15 cellular contexts compared by ENCODE assay signal in genomic region chr16:11824362-11824761, GRCh38. TPM values are rescaled to one million over a fixed set of nuclear protein-coding genes. Genes with fewer than 3 reads are reported as not detected.
DNase-seq lines count a peak whose midpoint lies in the region; ATAC-seq and TF ChIP-seq lines count a peak whose summit lies in the region.
"Had no signal": no experiment of that assay in that cellular context is flagged by ENCODE, and none has a peak within 500 bp of the region (broad histone marks: within the 10 kb centered on the region; RNA-seq: fewer than 3 reads in every experiment).

No MANE protein-coding gene starts in this region.

- H3K4me1 Mint-ChIP-seq in activated CD8-positive, alpha-beta T cell treated with anti-CD3 and anti-CD28 coated beads, Interleukin-2, amount 10 ng/mL, durations not matched to agents 7 days and 5 days (ENCODE audit: low read depth): no peaks in the 10 kb centered on the region

- DNase-seq in HEK293T (ENCODE audit: extremely low spot score) (peak; percentile 25), SKM-1 (lab: John Stamatoyannopoulos, UW; ENCODE audit: unreplicated experiment) (peak; percentile 86), left lobe of liver (ENCODE audit: low spot score) (no peak), testis (peak; percentile 40), H7 (no peak), smooth muscle cell (lab: John Stamatoyannopoulos, UW; ENCODE audit: unreplicated experiment) (no peak)
- no peak for DNase-seq in activated CD8-positive, alpha-beta T cell treated with anti-CD3 and anti-CD28 coated beads, Interleukin-2, amount 10 ng/mL, durations not matched to agents 7 days and 5 days
- DNase-seq: activated naive CD4-positive, alpha-beta T cell; DMS153; hypothalamus; naive thymus-derived CD8-positive, alpha-beta T cell; stimulated activated CD4-positive, alpha-beta T cell treated with anti-CD3 and anti-CD28 coated beads, Interleukin-2, amount 100 ng/mL, for 24 hours had no signal

- H3K27ac ChIP-seq in testis: no peak overlapping the region
- H3K27ac ChIP-seq in smooth muscle cell (ENCODE audit: low read depth): no peak overlapping the region

- H3K4me3 ChIP-seq in testis (no peak overlapping the region), H7 (ENCODE audit: insufficient read depth, low read depth, low read length) (no peak overlapping the region), smooth muscle cell (no peak overlapping the region)
- H3K4me3 ChIP-seq: coronary artery had no signal

- TF ChIP-seq CTCF in testis (IDR thresholded peaks at IDR 0.05) (no peak), smooth muscle cell (IDR thresholded peaks at IDR 0.05; ENCODE audit: borderline replicate concordance, insufficient read depth, poor library complexity, severe bottlenecking) (no peak)

- POLR2A ChIA-PET in HEK293T (lab: Yijun Ruan, JAX): interaction anchor here (1.8 kb wide), 1 partner anchor 27 kb away, joined by 8 read pairs; the partner anchor contains the start of gene ZC3H7A
- POLR2A ChIA-PET in activated CD8-positive, alpha-beta T cell treated with anti-CD3 and anti-CD28 coated beads, Interleukin-2, amount 10 ng/mL, durations not matched to agents 7 days and 5 days (lab: Charles Lee): no interaction called here

- CTCF ChIA-PET in HEK293T (lab: Yijun Ruan, JAX): no interaction called here
- CTCF ChIA-PET in activated CD8-positive, alpha-beta T cell treated with anti-CD3 and anti-CD28 coated beads, Interleukin-2, amount 10 ng/mL, durations not matched to agents 7 days and 5 days (lab: Charles Lee): no interaction called here

- H3K27me3 ChIP-seq in testis (no peaks in the 10 kb centered on the region), H7 (ENCODE audit: control insufficient read depth, insufficient read depth, low read length) (no peaks in the 10 kb centered on the region), smooth muscle cell (ENCODE audit: low read depth) (no peaks in the 10 kb centered on the region)

- H3K4me2 ChIP-seq in smooth muscle cell: no peak overlapping the region

- peaks cover 2% of the 10 kb centered on the region for H3K27me3 Mint-ChIP-seq in activated CD8-positive, alpha-beta T cell treated with anti-CD3 and anti-CD28 coated beads, Interleukin-2, amount 10 ng/mL, durations not matched to agents 7 days and 5 days (ENCODE audit: low read depth)
- H3K27me3 Mint-ChIP-seq: naive thymus-derived CD8-positive, alpha-beta T cell had no signal

- H3K4me1 ChIP-seq in testis: peaks cover 5% of the 10 kb centered on the region
- H3K4me1 ChIP-seq in smooth muscle cell (ENCODE audit: low read depth): no peaks in the 10 kb centered on the region

- WGBS in testis, 2 donors: 23 to 31% methylated on average over 5 of the region's 5 CpGs
- 81% methylated on average over 5 of the region's 5 CpGs for WGBS in smooth muscle cell (ENCODE audit: low lambda C conversion rate)

- ATAC-seq in left lobe of liver (peak; percentile 84), HG02884 (IDR thresholded peaks at IDR 0.05; ENCODE audit: unreplicated experiment) (no peak)
- ATAC-seq in activated CD8-positive, alpha-beta T cell treated with anti-CD3 and anti-CD28 coated beads, Interleukin-2, amount 10 ng/mL, durations not matched to agents 7 days and 5 days: no peak
- ATAC-seq: naive thymus-derived CD8-positive, alpha-beta T cell; Panc1 had no signal

- H3K4me3 Mint-ChIP-seq in activated CD8-positive, alpha-beta T cell treated with anti-CD3 and anti-CD28 coated beads, Interleukin-2, amount 10 ng/mL, durations not matched to agents 7 days and 5 days: no peak overlapping the region
- H3K4me3 Mint-ChIP-seq: naive thymus-derived CD8-positive, alpha-beta T cell had no signal

- H2AFZ ChIP-seq in smooth muscle cell (ENCODE audit: low read depth): no peak overlapping the region

- H3K27ac Mint-ChIP-seq in activated CD8-positive, alpha-beta T cell treated with anti-CD3 and anti-CD28 coated beads, Interleukin-2, amount 10 ng/mL, durations not matched to agents 7 days and 5 days: no peak overlapping the region
- H3K27ac Mint-ChIP-seq: naive thymus-derived CD8-positive, alpha-beta T cell had no signal

- H3K79me2 ChIP-seq in smooth muscle cell (ENCODE audit: low read depth): no peaks in the 10 kb centered on the region

- H3K9me3 Mint-ChIP-seq in activated CD8-positive, alpha-beta T cell treated with anti-CD3 and anti-CD28 coated beads, Interleukin-2, amount 10 ng/mL, durations not matched to agents 7 days and 5 days (ENCODE audit: insufficient read depth): no peaks in the 10 kb centered on the region
- H3K9me3 Mint-ChIP-seq: naive thymus-derived CD8-positive, alpha-beta T cell had no signal

- no peaks in the 10 kb centered on the region for H4K20me1 ChIP-seq in smooth muscle cell (ENCODE audit: low read depth)

- peaks cover 2% of the 10 kb centered on the region for H3F3A ChIP-seq in smooth muscle cell (ENCODE audit: low read depth)

- intact Hi-C loops in testis (cut with DNase I; ENCODE audit: low total_unique reads): no loop called here

- no peak overlapping the region for H3K9ac ChIP-seq in smooth muscle cell (ENCODE audit: low read depth)

- H3K36me3 Mint-ChIP-seq in activated CD8-positive, alpha-beta T cell treated with anti-CD3 and anti-CD28 coated beads, Interleukin-2, amount 10 ng/mL, durations not matched to agents 7 days and 5 days (ENCODE audit: low read depth): no peaks in the 10 kb centered on the region
- H3K36me3 Mint-ChIP-seq: naive thymus-derived CD8-positive, alpha-beta T cell had no signal

- H3K9me3 ChIP-seq in testis (no peaks in the 10 kb centered on the region), smooth muscle cell (replicated peaks; ENCODE audit: low read depth) (no peaks in the 10 kb centered on the region)

- no peaks in the 10 kb centered on the region for H3K36me3 ChIP-seq in testis (ENCODE audit: low read depth, missing control alignments)
- no peaks in the 10 kb centered on the region for H3K36me3 ChIP-seq in H7 (replicated peaks; ENCODE audit: control insufficient read depth, insufficient read depth, low read length)
- no peaks in the 10 kb centered on the region for H3K36me3 ChIP-seq in smooth muscle cell (ENCODE audit: low read depth)

- no peak for TF ChIP-seq POLR2A in testis (IDR thresholded peaks at IDR 0.05)

TF ChIP-seq in HEK293T, 16 proteins besides CTCF, POLR2A, EP300 and RAD21:
- 0 out of 2 replicates have a peak, but pooled peaks have one; percentile 18 for TF ChIP-seq ZNF384 (IDR thresholded peaks at IDR 0.05)
- TF ChIP-seq CTBP1 (IDR thresholded peaks at IDR 0.05; ENCODE audit: borderline replicate concordance): no peak
- no peak for TF ChIP-seq HDGF (IDR thresholded peaks at IDR 0.05; ENCODE audit: borderline replicate concordance)

RNA-seq across cellular contexts. Expression of gene RSL1D1, which starts 27.0 kb away (rescaled TPM):
- 43.0 TPM for total RNA-seq in left lobe of liver
- total RNA-seq in testis: 10 to 100 TPM; 79.3 to 97.6 TPM
- 101 TPM for polyA plus RNA-seq in testis (ENCODE audit: insufficient read depth, low read depth, low replicate concordance)
- total RNA-seq in activated CD8-positive, alpha-beta T cell treated with anti-CD3 and anti-CD28 coated beads, Interleukin-2, amount 10 ng/mL, durations not matched to agents 7 days and 5 days: 100 to 1,000 TPM; 156 to 158 TPM
- total RNA-seq in H7 (2014; rRNA removed; shearing (Covaris generic)): 163 and 221 TPM in 2 replicates
- total RNA-seq in smooth muscle cell: 157 and 165 TPM in 2 replicates
- 104 and 138 TPM in 2 replicates for polyA plus RNA-seq in smooth muscle cell

RNA-seq across cellular contexts. Expression of gene ZC3H7A, which starts 27.3 kb away (rescaled TPM):
- 20.5 TPM for total RNA-seq in left lobe of liver
- total RNA-seq in testis: 10 to 100 TPM; 41.4 to 48.8 TPM
- polyA plus RNA-seq in testis (ENCODE audit: insufficient read depth, low read depth, low replicate concordance): 24.6 TPM
- 10 to 100 TPM; 58.9 TPM for total RNA-seq in activated CD8-positive, alpha-beta T cell treated with anti-CD3 and anti-CD28 coated beads, Interleukin-2, amount 10 ng/mL, durations not matched to agents 7 days and 5 days
- 19.7 and 27.0 TPM in 2 replicates for total RNA-seq in H7 (2014; rRNA removed; shearing (Covaris generic))
- total RNA-seq in smooth muscle cell: 38.6 and 43.4 TPM in 2 replicates
- polyA plus RNA-seq in smooth muscle cell: 31.3 and 37.3 TPM in 2 replicates

Comparison
In these comparisons a context has a peak if more than half of its experiments do, and no peak if none do; other contexts are left out.
1. DNase-seq: peak in HEK293T (single experiment), SKM-1 (single experiment) and testis (single experiment); none in left lobe of liver (single experiment), activated CD8-positive, alpha-beta T cell treated with anti-CD3 and anti-CD28 coated beads, Interleukin-2, amount 10 ng/mL, durations not matched to agents 7 days and 5 days (single experiment), H7 (single experiment) and smooth muscle cell (single experiment).